ENCODE assay signal across 20 cellular contexts in the genomic region with DNA sequence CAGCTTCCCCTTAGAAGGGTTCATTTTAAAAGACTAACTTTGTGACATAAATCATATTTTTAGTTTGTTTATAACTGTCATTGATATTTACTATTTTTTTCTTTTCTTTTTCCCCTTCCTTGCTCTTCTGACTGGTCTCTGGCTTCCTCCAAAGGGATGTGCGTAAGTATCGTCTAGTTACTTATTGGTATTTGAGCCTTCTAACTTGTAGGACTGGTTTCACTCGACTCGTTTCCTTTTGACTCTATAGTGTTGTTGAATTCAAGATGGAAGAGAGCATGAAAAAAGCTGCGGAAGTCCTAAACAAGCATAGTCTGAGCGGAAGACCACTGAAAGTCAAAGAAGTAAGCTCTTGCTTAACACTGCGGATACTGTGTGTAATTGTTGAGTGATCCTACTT. TPM values are rescaled to one million over a fixed set of nuclear protein-coding genes. Genes with fewer than 3 reads are reported as not detected.
"Had no signal": no experiment of that assay in that cellular context is flagged by ENCODE, and none has a peak within 500 bp of the region (broad histone marks: within the 10 kb centered on the region; RNA-seq: fewer than 3 reads in every experiment).

No MANE protein-coding gene starts in this region.

- H3K27me3 ChIP-seq: esophagus squamous epithelium, heart right ventricle, SJCRH30, stomach had no signal

- H3K4me3 ChIP-seq: esophagus squamous epithelium, heart right ventricle, prostate gland, SJCRH30, stomach had no signal

- ATAC-seq: activated naive CD8-positive, alpha-beta T cell treated with anti-CD3 and anti-CD28 coated beads, Interleukin-2, amount 50 U/mL, for 24 hours; activated T-helper 17 cell treated with anti-CD3 and anti-CD28 coated beads, Interleukin-2, amount 50 U/mL, for 72 hours; heart right ventricle; right cardiac atrium had no signal

- DNase-seq: activated CD4-positive, alpha-beta T cell treated with anti-CD3 and anti-CD28 coated beads, Interleukin-2, amount 50 U/mL, for 4 hours; activated naive CD4-positive, alpha-beta T cell treated with Interleukin-2 at 50 U/mL for 16 hours; activated naive CD8-positive, alpha-beta T cell treated with anti-CD3 and anti-CD28 coated beads, Interleukin-2, amount 50 U/mL, for 24 hours; activated T-cell treated with anti-CD3 and anti-CD28 coated beads for 4 hours; aorta; cortex of kidney; effector CD4-positive, alpha-beta T cell; esophagus squamous epithelium; heart right ventricle; kidney glomerular epithelial cell; occipital lobe; right cardiac atrium; SJCRH30; small intestine; stimulated activated CD4-positive, alpha-beta T cell treated with anti-CD3 and anti-CD28 coated beads, Interleukin-4, amount 100 ng/mL, for 1 hour; stomach; T-helper 2 cell; WERI-Rb-1 had no signal

- H3K27ac ChIP-seq: heart right ventricle, prostate gland, SJCRH30, stomach, WERI-Rb-1 had no signal

- H3K9me3 ChIP-seq: esophagus squamous epithelium, heart right ventricle, prostate gland, SJCRH30, stomach had no signal

- H3K9me3 Mint-ChIP-seq: activated naive CD8-positive, alpha-beta T cell treated with anti-CD3 and anti-CD28 coated beads, Interleukin-2, amount 50 U/mL, for 24 hours; activated T-helper 17 cell treated with anti-CD3 and anti-CD28 coated beads, Interleukin-2, amount 50 U/mL, for 72 hours had no signal

- H3K27me3 Mint-ChIP-seq: activated naive CD8-positive, alpha-beta T cell treated with anti-CD3 and anti-CD28 coated beads, Interleukin-2, amount 50 U/mL, for 24 hours; activated T-helper 17 cell treated with anti-CD3 and anti-CD28 coated beads, Interleukin-2, amount 50 U/mL, for 72 hours had no signal

- H3K4me3 Mint-ChIP-seq: activated naive CD8-positive, alpha-beta T cell treated with anti-CD3 and anti-CD28 coated beads, Interleukin-2, amount 50 U/mL, for 24 hours; activated T-helper 17 cell treated with anti-CD3 and anti-CD28 coated beads, Interleukin-2, amount 50 U/mL, for 72 hours had no signal

- H3K27ac Mint-ChIP-seq: activated naive CD8-positive, alpha-beta T cell treated with anti-CD3 and anti-CD28 coated beads, Interleukin-2, amount 50 U/mL, for 24 hours; activated T-helper 17 cell treated with anti-CD3 and anti-CD28 coated beads, Interleukin-2, amount 50 U/mL, for 72 hours had no signal

RNA-seq across cellular contexts. Expression of gene PRAM1, which starts 39.1 kb away (rescaled TPM):
- total RNA-seq: occipital lobe, SJCRH30 had no signal
